In genomic region chr1:196951711-196952394, GRCh38 we compare ENCODE assay signal across 14 cellular contexts. TPM values are rescaled to one million over a fixed set of nuclear protein-coding genes. Genes with fewer than 3 reads are reported as not detected.
A peak's percentile ranks its signal among the peaks of the same experiment; 100 is the strongest.
DNase-seq lines count a peak whose midpoint lies in the region; ATAC-seq and TF ChIP-seq lines count a peak whose summit lies in the region.
"Had no signal": no experiment of that assay in that cellular context is flagged by ENCODE, and none has a peak within 500 bp of the region (broad histone marks: within the 10 kb centered on the region; RNA-seq: fewer than 3 reads in every experiment).

No MANE protein-coding gene starts in this region.

- ATAC-seq in GM18867 (IDR thresholded peaks at IDR 0.05; ENCODE audit: unreplicated experiment) (peak; percentile 73), GM21737 (IDR thresholded peaks at IDR 0.05; ENCODE audit: unreplicated experiment) (peak; percentile 79), HG03159 (IDR thresholded peaks at IDR 0.05; ENCODE audit: unreplicated experiment) (peak; percentile 83), T-helper 17 cell (no peak)
- ATAC-seq: stimulated activated effector memory CD8-positive, alpha-beta T cell treated with anti-CD3 and anti-CD28 coated beads, Interleukin-12 subunit alpha, Interleukin-12 subunit beta, amount 100 ng/mL, for 72 hours had no signal

- H3K4me3 Mint-ChIP-seq in T-helper 17 cell, result no peak overlapping the region
- H3K4me3 Mint-ChIP-seq: stimulated activated effector memory CD8-positive, alpha-beta T cell treated with anti-CD3 and anti-CD28 coated beads, Interleukin-12 subunit alpha, Interleukin-12 subunit beta, amount 100 ng/mL, for 72 hours had no signal

- no peaks in the 10 kb centered on the region for H3K36me3 ChIP-seq in left ventricle myocardium inferior

- DNase-seq in fibroblast of pulmonary artery (ENCODE audit: low read depth), result peak; percentile 0
- DNase-seq in T-helper 17 cell, result no peak
- no peak for DNase-seq in left ventricle myocardium inferior
- DNase-seq in medulla oblongata (ENCODE audit: extremely low spot score), result no peak
- no peak for DNase-seq in NCI-H526 treated with DMSO at 0.1 percent for 48 hours (lab: John Stamatoyannopoulos, UW)
- DNase-seq: MV-4-11; NK-92 treated with Interleukin-12 subunit alpha and Interleukin-12 subunit beta, amount 100 ng/mL, for 24 hours; T-helper 2 cell had no signal

- H3K36me3 Mint-ChIP-seq in T-helper 17 cell (ENCODE audit: low read depth), result no peaks in the 10 kb centered on the region
- H3K36me3 Mint-ChIP-seq: stimulated activated effector memory CD8-positive, alpha-beta T cell treated with anti-CD3 and anti-CD28 coated beads, Interleukin-12 subunit alpha, Interleukin-12 subunit beta, amount 100 ng/mL, for 72 hours had no signal

- intact Hi-C loops in left ventricle myocardium inferior (cut with micrococcal nuclease), result no loop called here

- no peak overlapping the region for H3K27ac ChIP-seq in left ventricle myocardium inferior (replicated peaks)

- H3K27ac Mint-ChIP-seq in T-helper 17 cell, result no peak overlapping the region
- H3K27ac Mint-ChIP-seq: stimulated activated effector memory CD8-positive, alpha-beta T cell treated with anti-CD3 and anti-CD28 coated beads, Interleukin-12 subunit alpha, Interleukin-12 subunit beta, amount 100 ng/mL, for 72 hours had no signal

- H3K27me3 Mint-ChIP-seq in T-helper 17 cell, result peaks cover 9% of the 10 kb centered on the region

- TF ChIP-seq CTCF in fibroblast of pulmonary artery (IDR thresholded peaks at IDR 0.05; ENCODE audit: low read length, missing control alignments) (no peak), left ventricle myocardium inferior (IDR thresholded peaks at IDR 0.05; ENCODE audit: borderline replicate concordance) (no peak)

- H3K9me3 ChIP-seq in T-helper 17 cell (ENCODE audit: control insufficient read depth, low read length, poor library complexity, severe bottlenecking), result no peaks in the 10 kb centered on the region
- no peaks in the 10 kb centered on the region for H3K9me3 ChIP-seq in left ventricle myocardium inferior (replicated peaks)

- no peak overlapping the region for H3K4me3 ChIP-seq in fibroblast of pulmonary artery (replicated peaks; ENCODE audit: low read depth, low read length)
- H3K4me3 ChIP-seq in left ventricle myocardium inferior, result no peak overlapping the region

- no peaks in the 10 kb centered on the region for H3K4me1 Mint-ChIP-seq in T-helper 17 cell
- H3K4me1 Mint-ChIP-seq: stimulated activated effector memory CD8-positive, alpha-beta T cell treated with anti-CD3 and anti-CD28 coated beads, Interleukin-12 subunit alpha, Interleukin-12 subunit beta, amount 100 ng/mL, for 72 hours had no signal

- no peaks in the 10 kb centered on the region for H3K4me1 ChIP-seq in left ventricle myocardium inferior

- no peaks in the 10 kb centered on the region for H3K27me3 ChIP-seq in left ventricle myocardium inferior (ENCODE audit: low read depth)

RNA-seq across cellular contexts. Expression of gene CFHR2, which starts 8.3 kb away (rescaled TPM):
- total RNA-seq in T-helper 17 cell (not detected), left ventricle myocardium inferior (not detected)
- total RNA-seq: aorta, H1 had no signal

RNA-seq across cellular contexts. Expression of gene CFHR5, which starts 25.5 kb away (rescaled TPM):
- not detected for total RNA-seq in T-helper 17 cell
- not detected for total RNA-seq in left ventricle myocardium inferior
- total RNA-seq: aorta, H1 had no signal
